1 cellular context compared by ENCODE assay signal in the genomic region with DNA sequence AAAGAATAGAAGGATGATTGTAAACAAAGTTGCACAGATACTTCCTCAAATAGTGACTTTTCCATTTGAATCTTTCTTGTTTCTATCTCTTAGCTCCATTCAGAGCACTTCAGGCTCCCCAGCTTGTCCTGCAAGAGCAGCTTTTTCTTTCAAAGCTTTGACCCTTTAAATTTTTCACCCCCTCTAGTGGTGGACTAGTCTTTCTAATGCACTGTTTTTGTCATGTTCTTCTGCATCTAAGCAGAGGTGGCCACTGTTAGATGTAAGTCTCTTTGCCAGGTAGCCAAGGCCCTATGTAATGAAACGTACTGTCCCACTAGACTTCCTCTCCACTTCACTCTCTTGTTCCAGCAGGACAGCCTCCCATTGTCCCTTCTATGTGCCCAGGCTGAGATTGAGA.
TF ChIP-seq lines count a peak whose summit lies in the region.

No MANE protein-coding gene starts in this region.

TF ChIP-seq in HCT116, 20 proteins besides CTCF, POLR2A, EP300 and RAD21 (continued from another document):
- TF ChIP-seq, protein P1, sequence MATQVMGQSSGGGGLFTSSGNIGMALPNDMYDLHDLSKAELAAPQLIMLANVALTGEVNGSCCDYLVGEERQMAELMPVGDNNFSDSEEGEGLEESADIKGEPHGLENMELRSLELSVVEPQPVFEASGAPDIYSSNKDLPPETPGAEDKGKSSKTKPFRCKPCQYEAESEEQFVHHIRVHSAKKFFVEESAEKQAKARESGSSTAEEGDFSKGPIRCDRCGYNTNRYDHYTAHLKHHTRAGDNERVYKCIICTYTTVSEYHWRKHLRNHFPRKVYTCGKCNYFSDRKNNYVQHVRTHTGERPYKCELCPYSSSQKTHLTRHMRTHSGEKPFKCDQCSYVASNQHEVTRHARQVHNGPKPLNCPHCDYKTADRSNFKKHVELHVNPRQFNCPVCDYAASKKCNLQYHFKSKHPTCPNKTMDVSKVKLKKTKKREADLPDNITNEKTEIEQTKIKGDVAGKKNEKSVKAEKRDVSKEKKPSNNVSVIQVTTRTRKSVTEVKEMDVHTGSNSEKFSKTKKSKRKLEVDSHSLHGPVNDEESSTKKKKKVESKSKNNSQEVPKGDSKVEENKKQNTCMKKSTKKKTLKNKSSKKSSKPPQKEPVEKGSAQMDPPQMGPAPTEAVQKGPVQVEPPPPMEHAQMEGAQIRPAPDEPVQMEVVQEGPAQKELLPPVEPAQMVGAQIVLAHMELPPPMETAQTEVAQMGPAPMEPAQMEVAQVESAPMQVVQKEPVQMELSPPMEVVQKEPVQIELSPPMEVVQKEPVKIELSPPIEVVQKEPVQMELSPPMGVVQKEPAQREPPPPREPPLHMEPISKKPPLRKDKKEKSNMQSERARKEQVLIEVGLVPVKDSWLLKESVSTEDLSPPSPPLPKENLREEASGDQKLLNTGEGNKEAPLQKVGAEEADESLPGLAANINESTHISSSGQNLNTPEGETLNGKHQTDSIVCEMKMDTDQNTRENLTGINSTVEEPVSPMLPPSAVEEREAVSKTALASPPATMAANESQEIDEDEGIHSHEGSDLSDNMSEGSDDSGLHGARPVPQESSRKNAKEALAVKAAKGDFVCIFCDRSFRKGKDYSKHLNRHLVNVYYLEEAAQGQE (IDR thresholded peaks at IDR 0.05; ENCODE audit: low read depth) = no peak
- TF ChIP-seq EZH2 (IDR thresholded peaks at IDR 0.05) (no peak), SRF (IDR thresholded peaks at IDR 0.05; ENCODE audit: low read depth) (no peak), EZH2phosphoT487 (IDR thresholded peaks at IDR 0.05; ENCODE audit: borderline replicate concordance) (no peak), CBX3 (IDR thresholded peaks at IDR 0.05; ENCODE audit: low read depth) (no peak), POLR2AphosphoS5 (IDR thresholded peaks at IDR 0.05; ENCODE audit: low read depth, low read length) (no peak), YY1 (IDR thresholded peaks at IDR 0.05; ENCODE audit: extremely low read depth, insufficient replicate concordance, low read depth, low read length) (no peak)
TF ChIP-seq in HCT116: peak in this region for 0.
